1 cellular context compared by ENCODE assay signal in genomic region chr22:36012332-36012731, GRCh38.
TF ChIP-seq lines count a peak whose summit lies in the region.

No MANE protein-coding gene starts in this region.

TF ChIP-seq in SK-N-SH, 30 proteins besides CTCF, POLR2A, EP300 and RAD21 (continued from another document):
- TF ChIP-seq USF2 (IDR thresholded peaks at IDR 0.05; ENCODE audit: borderline replicate concordance, low read depth, low read length), result no peak
- no peak for TF ChIP-seq MXI1 (IDR thresholded peaks at IDR 0.05; ENCODE audit: low read depth, low read length)
- TF ChIP-seq JUND (IDR thresholded peaks at IDR 0.05), result no peak
- TF ChIP-seq CHD2 (IDR thresholded peaks at IDR 0.05; ENCODE audit: low read length, partially characterized antibody), result no peak
